Comparison of ENCODE assay signal across 7 cellular contexts in the genomic region with DNA sequence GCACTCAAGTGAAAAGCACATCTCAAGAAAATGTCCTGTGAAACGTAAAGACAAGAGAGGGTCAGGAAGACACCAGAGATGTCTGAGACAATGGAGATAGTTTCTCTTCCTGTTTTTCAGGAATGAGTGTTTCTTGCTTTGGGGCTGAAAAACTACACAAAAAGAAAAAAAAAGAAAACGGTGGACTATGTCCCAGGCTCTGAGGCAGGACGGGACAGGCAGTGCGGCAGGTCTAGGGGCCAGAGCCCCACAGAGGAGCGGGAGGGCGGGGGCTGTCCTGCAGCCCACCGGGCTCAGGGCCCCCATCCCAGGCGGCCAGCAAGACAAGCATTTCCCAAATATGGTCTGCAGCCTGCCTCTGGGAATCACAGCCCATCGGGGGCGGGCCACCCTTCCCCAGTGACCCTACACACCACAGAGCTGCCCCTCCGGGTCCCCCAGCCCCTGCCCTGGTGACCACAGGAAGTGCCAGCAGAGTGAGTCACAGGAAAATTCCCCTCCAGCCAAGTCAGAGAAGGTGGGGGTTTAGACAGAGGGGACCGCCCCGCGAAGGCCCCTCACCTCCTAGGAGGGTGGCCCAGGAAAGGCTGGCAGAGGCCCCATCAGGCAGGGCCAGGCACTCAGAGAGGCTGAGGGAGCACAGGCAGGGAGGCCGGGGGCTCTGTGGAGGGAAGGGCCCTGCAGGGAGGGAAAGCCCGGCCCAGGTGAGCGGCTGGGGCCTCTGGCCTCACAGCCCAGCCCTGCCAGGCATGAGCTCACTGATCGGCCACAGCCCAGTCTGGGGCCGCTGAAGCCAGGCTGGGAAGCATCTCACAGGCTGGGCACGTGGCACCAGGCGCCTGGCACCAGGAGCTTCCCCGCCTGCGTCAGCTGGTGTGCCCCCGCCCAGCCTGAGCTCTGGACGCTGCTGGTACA. TPM values are rescaled to one million over a fixed set of nuclear protein-coding genes. Genes with fewer than 3 reads are reported as not detected.
DNase-seq lines count a peak whose midpoint lies in the region; ATAC-seq and TF ChIP-seq lines count a peak whose summit lies in the region.

No MANE protein-coding gene starts in this region.

- peak overlapping the region; percentile 96 for H2BK5ac ChIP-seq in mesenchymal stem cell (ENCODE audit: low read depth, low read length, poor library complexity, severe bottlenecking)

- H3K4me1 ChIP-seq in endodermal cell (ENCODE audit: control insufficient read depth, insufficient read depth, low read length) (peaks cover 7% of the 10 kb centered on the region), mesenchymal stem cell (ENCODE audit: control insufficient read depth, insufficient read depth, low read depth, low read length) (peaks cover 90% of the 10 kb centered on the region), upper lobe of right lung (peaks cover 68% of the 10 kb centered on the region)

- H3K9me3 ChIP-seq in endodermal cell (ENCODE audit: control insufficient read depth, low read length), result no peaks in the 10 kb centered on the region
- H3K9me3 ChIP-seq in mesenchymal stem cell (ENCODE audit: control insufficient read depth, low read length), result no peaks in the 10 kb centered on the region
- H3K9me3 ChIP-seq in upper lobe of right lung, result no peaks in the 10 kb centered on the region

- peak overlapping the region; percentile 99 for H2BK120ac ChIP-seq in mesenchymal stem cell (ENCODE audit: low read depth, low read length)

- peak overlapping the region; percentile 25 for H3K9ac ChIP-seq in endodermal cell (ENCODE audit: extremely low read depth, low read length, poor library complexity, severe bottlenecking)
- peak overlapping the region; percentile 88 for H3K9ac ChIP-seq in mesenchymal stem cell (ENCODE audit: low read length)

- DNase-seq in GM20000 (ENCODE audit: low spot score), result peak; percentile 62
- DNase-seq in NOMO-1 treated with DMSO at 0.1 percent for 48 hours (lab: John Stamatoyannopoulos, UW; ENCODE audit: unreplicated experiment), result peak; percentile 69
- DNase-seq in endodermal cell, result peak; percentile 95
- DNase-seq in mesenchymal stem cell, result peak; percentile 99
- peak; percentile 90 for DNase-seq in upper lobe of right lung

- H3K27ac ChIP-seq in endodermal cell (ENCODE audit: low read depth, low read length), result peak overlapping the region; percentile 80
- peak overlapping the region; percentile 99 for H3K27ac ChIP-seq in mesenchymal stem cell (ENCODE audit: low read length, poor library complexity, severe bottlenecking)
- peak overlapping the region; percentile 88 for H3K27ac ChIP-seq in upper lobe of right lung

- ATAC-seq in upper lobe of right lung, result peak; percentile 79
- ATAC-seq in GM18873 (IDR thresholded peaks at IDR 0.05; ENCODE audit: low FRiP score, unreplicated experiment), result no peak
- no peak for ATAC-seq in HG03159 (IDR thresholded peaks at IDR 0.05; ENCODE audit: unreplicated experiment)

- H3K14ac ChIP-seq in mesenchymal stem cell (ENCODE audit: low read length in 2 of 2), result peak overlapping the region in 1 of 2 experiments; percentile 86

- H3K36me3 ChIP-seq in endodermal cell (ENCODE audit: control insufficient read depth, insufficient read depth, low read length) (peaks cover 6% of the 10 kb centered on the region), mesenchymal stem cell (ENCODE audit: control insufficient read depth in 1 of 2, insufficient read depth in 2 of 2, low read depth in 1 of 2, low read length in 2 of 2) (peaks cover 24 to 80% of the 10 kb centered on the region in 2 experiments), upper lobe of right lung (peaks cover 28% of the 10 kb centered on the region)

- H3K27ac Mint-ChIP-seq in endodermal cell, result peak overlapping the region; percentile 90

- no peaks in the 10 kb centered on the region for H3K27me3 Mint-ChIP-seq in endodermal cell (ENCODE audit: insufficient read depth)

- no peak overlapping the region for H2AFZ ChIP-seq in mesenchymal stem cell (ENCODE audit: low read depth, low read length)

- peak overlapping the region; percentile 96 for H2AK5ac ChIP-seq in mesenchymal stem cell (ENCODE audit: low read length, severe bottlenecking)

- H3K9me3 Mint-ChIP-seq in endodermal cell, result no peaks in the 10 kb centered on the region

- TF ChIP-seq CTCF in GM20000 (IDR thresholded peaks at IDR 0.05; ENCODE audit: extremely low read depth, missing control alignments) (no peak), endodermal cell (conservative IDR thresholded peaks at IDR 0.05) (no peak), upper lobe of right lung (IDR thresholded peaks at IDR 0.05) (no peak)

- H3K18ac ChIP-seq in mesenchymal stem cell (ENCODE audit: low read depth in 1 of 2, low read length in 2 of 2), result peak overlapping the region; percentile 98

- WGBS in endodermal cell (ENCODE audit: insufficient coverage in 1 of 2, insufficient read length in 1 of 2), 2 experiments, result 60 to 65% methylated on average over 11 to 25 of the region's 25 CpGs
- WGBS in mesenchymal stem cell, result 0% methylated on average over 21 of the region's 25 CpGs

- H3K79me1 ChIP-seq in mesenchymal stem cell (replicated peaks; ENCODE audit: low read length, poor library complexity, severe bottlenecking), result no peaks in the 10 kb centered on the region

- H4K8ac ChIP-seq in mesenchymal stem cell (ENCODE audit: low read length), result peak overlapping the region; percentile 99

- intact Hi-C loops in upper lobe of right lung (cut with DNase I), result no loop called here

- H3K4ac ChIP-seq in mesenchymal stem cell (ENCODE audit: low read depth in 1 of 2, low read length in 2 of 2), result peak overlapping the region; percentile 97 to 100

- peak overlapping the region; percentile 29 for H3K4me2 ChIP-seq in mesenchymal stem cell (ENCODE audit: low read length, poor library complexity, severe bottlenecking)

- no peak overlapping the region for H3K4me3 ChIP-seq in endodermal cell (ENCODE audit: low read length)
- no peak overlapping the region for H3K4me3 ChIP-seq in mesenchymal stem cell (ENCODE audit: insufficient read depth in 1 of 2, low read depth in 1 of 2, low read length in 2 of 2)
- H3K4me3 ChIP-seq in upper lobe of right lung, result no peak overlapping the region

- H3K23ac ChIP-seq in mesenchymal stem cell (ENCODE audit: low read length in 2 of 2), result peak overlapping the region; percentile 8 to 92

- peaks cover 25% of the 10 kb centered on the region for H3K4me1 Mint-ChIP-seq in endodermal cell

- peak overlapping the region; percentile 84 to 90 for H2BK12ac ChIP-seq in mesenchymal stem cell (ENCODE audit: low read length in 2 of 2)

- no peak overlapping the region for H3K4me3 Mint-ChIP-seq in endodermal cell

- peak overlapping the region; percentile 82 for H2BK15ac ChIP-seq in mesenchymal stem cell (ENCODE audit: low read depth, poor library complexity, severe bottlenecking)

- H3K36me3 Mint-ChIP-seq in endodermal cell (ENCODE audit: low read depth), result peaks cover 34% of the 10 kb centered on the region

- H3K27me3 ChIP-seq in endodermal cell (ENCODE audit: control insufficient read depth, insufficient read depth, low read length, poor library complexity, severe bottlenecking) (no peaks in the 10 kb centered on the region), mesenchymal stem cell (ENCODE audit: control insufficient read depth in 1 of 2, insufficient read depth in 1 of 2, low read length in 2 of 2) (no peaks in the 10 kb centered on the region), upper lobe of right lung (no peaks in the 10 kb centered on the region)

- peak overlapping the region; percentile 100 for H4K91ac ChIP-seq in mesenchymal stem cell (ENCODE audit: low read length)

RNA-seq across cellular contexts. Expression of a gene that starts 6.3 kb away (rescaled TPM):
- total RNA-seq in endodermal cell (10 to 100 TPM; 56.2 to 74.3 TPM), upper lobe of right lung (61.7 TPM)
- 38.6 TPM for polyA plus RNA-seq in endodermal cell (2013, experiment 1 of 2)
- 33.2 TPM for polyA plus RNA-seq in endodermal cell (2013, experiment 2 of 2)
- polyA plus RNA-seq in mesenchymal stem cell (2013, experiment 1 of 2), result 169 TPM
- polyA plus RNA-seq in mesenchymal stem cell (2013, experiment 2 of 2), result 176 TPM

RNA-seq across cellular contexts. Expression of a gene that starts 26.3 kb away (rescaled TPM):
- total RNA-seq in endodermal cell (not detected), upper lobe of right lung (not detected)
- polyA plus RNA-seq in endodermal cell (2013, experiment 1 of 2), result not detected
- polyA plus RNA-seq in endodermal cell (2013, experiment 2 of 2), result not detected
- not detected for polyA plus RNA-seq in mesenchymal stem cell (2013, experiment 1 of 2)
- polyA plus RNA-seq in mesenchymal stem cell (2013, experiment 2 of 2), result not detected

RNA-seq across cellular contexts. Expression of a gene that starts 38.1 kb away (rescaled TPM):
- not detected for total RNA-seq in endodermal cell
- not detected for polyA plus RNA-seq in endodermal cell (2013, experiment 1 of 2)
- polyA plus RNA-seq in endodermal cell (2013, experiment 2 of 2), result not detected
- polyA plus RNA-seq in mesenchymal stem cell (2013, experiment 1 of 2), result not detected
- not detected for polyA plus RNA-seq in mesenchymal stem cell (2013, experiment 2 of 2)
- total RNA-seq in upper lobe of right lung, result 0.78 TPM
